ENCODE assay signal across 9 cellular contexts in the genomic region with DNA sequence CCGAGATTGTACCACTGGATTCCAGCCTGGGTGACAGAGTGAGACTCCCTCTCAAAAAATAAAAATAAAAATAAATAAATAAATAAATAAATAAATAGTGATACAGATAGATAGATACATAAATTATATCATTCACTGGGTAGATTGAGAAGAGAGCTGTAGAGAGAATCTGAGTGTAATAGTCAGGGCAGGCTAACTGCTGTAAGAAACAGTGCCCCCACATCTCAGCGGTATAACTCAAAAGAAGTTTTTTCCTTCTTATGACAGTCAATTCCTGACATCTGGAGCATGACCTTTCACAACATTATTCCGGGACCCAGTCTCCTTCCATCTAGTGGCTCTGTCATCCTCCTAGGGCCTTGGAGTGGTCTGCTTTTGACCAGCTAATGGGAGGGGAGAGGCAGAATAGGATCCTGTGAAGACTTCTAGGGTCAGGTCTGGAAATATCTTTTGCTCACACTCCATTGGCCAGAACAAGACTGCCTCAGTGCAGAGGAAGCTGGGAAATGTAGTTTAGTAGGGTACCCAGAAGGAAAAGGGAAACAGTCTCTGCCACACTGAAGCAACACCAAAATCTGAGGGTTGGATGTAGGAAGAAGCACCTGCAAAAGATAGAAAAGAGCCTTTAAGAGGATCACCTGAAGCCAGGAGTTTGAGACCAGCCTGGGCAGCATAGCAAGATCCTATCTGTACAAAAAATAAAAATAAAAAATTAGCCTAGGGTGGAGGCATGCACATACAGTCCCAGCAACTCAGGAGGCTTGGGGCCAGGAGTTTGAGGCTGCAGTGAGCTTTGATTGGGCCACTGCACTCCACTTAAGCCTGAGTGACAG. TPM values are rescaled to one million over a fixed set of nuclear protein-coding genes. Genes with fewer than 3 reads are reported as not detected.
DNase-seq lines count a peak whose midpoint lies in the region; ATAC-seq, FAIRE-seq and TF ChIP-seq lines count a peak whose summit lies in the region.
"Had no signal": no experiment of that assay in that cellular context is flagged by ENCODE, and none has a peak within 500 bp of the region (broad histone marks: within the 10 kb centered on the region; RNA-seq: fewer than 3 reads in every experiment).

No MANE protein-coding gene starts in this region.

- BruUV-seq in HepG2 (replicated peaks; lab: Mats Ljungman, UMichigan): no TSS peak

- peak; percentile 21 for DNase-seq in Daoy (ENCODE audit: low read depth)
- peak; percentile 67 for DNase-seq in Jurkat, Clone E6-1 (ENCODE audit: low read depth, low spot score)
- DNase-seq in WTC11 (ENCODE audit: low spot score): no peak
- peak; percentile 60 for DNase-seq in HepG2 (ENCODE audit: low spot score)
- no peak for DNase-seq in NCI-H1092 (lab: John Stamatoyannopoulos, UW)
- no peak for DNase-seq in amniotic stem cell (lab: John Stamatoyannopoulos, UW)
- no peak for DNase-seq in stimulated activated CD4-positive, alpha-beta T cell treated with anti-CD3 and anti-CD28 coated beads, Interleukin-4, amount 100 ng/mL, for 4 hours

- TF ChIP-seq CTCF in WTC11 (IDR thresholded peaks at IDR 0.05) (no peak), HepG2 (CRISPR knock-in tag; IDR thresholded peaks at IDR 0.05) (no peak; the same call in 1 of the 2 replicates)

- intact Hi-C loops in HepG2 (cut with micrococcal nuclease; ENCODE audit: unreplicated experiment): no loop called here

- 35% methylated on average over 3 of the region's 3 CpGs for WGBS in HepG2 (ENCODE audit: low lambda C conversion rate)

- H3K4me2 ChIP-seq in HepG2 (ENCODE audit: low read depth, low read length): peak overlapping the region; percentile 30

- no peaks in the 10 kb centered on the region for H3K9me3 Mint-ChIP-seq in WTC11

- H2AFZ ChIP-seq in HepG2 (ENCODE audit: low read length): no peak overlapping the region

- H3K27me3 ChIP-seq in HepG2 (ENCODE audit: control insufficient read depth in 1 of 2, insufficient read depth in 2 of 2, low read length in 2 of 2): no peaks in the 10 kb centered on the region; a peak in 1 of 5 replicates

- POLR2A ChIA-PET in WTC11 (lab: Charles Lee) (interaction anchor here (0.7 to 1.7 kb wide), 3 partner anchors 9 to 38 kb away, joined by 3 to 8 read pairs (median 7); no protein-coding TSS in a partner anchor), HepG2 (lab: Yijun Ruan, JAX) (interaction anchor here (0.8 to 1.7 kb wide), 3 partner anchors 9 to 12 kb away, joined by 3 to 8 read pairs (median 3); no protein-coding TSS in a partner anchor)

- ATAC-seq in WTC11 (peak; percentile 63), HepG2 (peak; percentile 49), GM18517 (IDR thresholded peaks at IDR 0.05; ENCODE audit: unreplicated experiment) (no peak)

- H3K4me1 Mint-ChIP-seq in WTC11: peaks cover 34% of the 10 kb centered on the region

- no peak overlapping the region for H3K4me3 Mint-ChIP-seq in WTC11

- H3K9me3 ChIP-seq in HepG2 (ENCODE audit: low read length): no peaks in the 10 kb centered on the region

- TF ChIP-seq RAD21 in HepG2 (CRISPR knock-in tag; IDR thresholded peaks at IDR 0.05): 0 out of 2 replicates have a peak, but pooled peaks have one; percentile 13

- H3K4me1 ChIP-seq in HepG2 (ENCODE audit: insufficient read depth, low read length): peaks cover 58% of the 10 kb centered on the region

- H3K27ac Mint-ChIP-seq in WTC11: peak overlapping the region; percentile 22; the same call in 1 of the 2 replicates

- peaks cover 3% of the 10 kb centered on the region for H3K36me3 Mint-ChIP-seq in WTC11

- peaks cover 0 to 3% of the 10 kb centered on the region in 2 experiments; a peak in 2 of 5 replicates for H3K36me3 ChIP-seq in HepG2 (replicated peaks in 1 of 2; ENCODE audit: control insufficient read depth in 1 of 2, insufficient read depth in 2 of 2, low read length in 2 of 2)

- H3K27ac ChIP-seq in HepG2 (ENCODE audit: extremely low read length, insufficient read depth, low read length): no peak overlapping the region

- peak; percentile 78 for FAIRE-seq in HepG2 (lab: Jason Lieb, UNC)
- FAIRE-seq: endometrium had no signal

- peaks cover 15% of the 10 kb centered on the region for H3K79me2 ChIP-seq in HepG2 (ENCODE audit: insufficient read depth, low read length)

- no peaks in the 10 kb centered on the region for H4K20me1 ChIP-seq in HepG2 (ENCODE audit: insufficient read depth, low read length)

- no peaks in the 10 kb centered on the region for H3K27me3 Mint-ChIP-seq in WTC11 (ENCODE audit: low read depth)

- H3K9ac ChIP-seq in HepG2 (ENCODE audit: insufficient read depth, low read depth, low read length): no peak overlapping the region

- TF ChIP-seq EP300 in HepG2 (IDR thresholded peaks at IDR 0.05; ENCODE audit: low read depth in 2 of 2, low read length in 2 of 2) (no peak), HepG2 (CRISPR knock-in tag; IDR thresholded peaks at IDR 0.05; ENCODE audit: borderline replicate concordance) (no peak)

- CTCF ChIA-PET in WTC11 (lab: Charles Lee) (interaction anchor here (0.6 to 2.5 kb wide), 7 partner anchors 9 to 347 kb away, joined by 3 to 11 read pairs (median 4); no protein-coding TSS in a partner anchor), HepG2 (lab: Yijun Ruan, JAX; ENCODE audit: low intra/inter-chr PET ratio, low total read pairs) (no interaction called here)

- H3K4me3 ChIP-seq in Jurkat, Clone E6-1 (ENCODE audit: low read length): no peak overlapping the region
- H3K4me3 ChIP-seq in HepG2 (replicated peaks in 1 of 3; ENCODE audit: insufficient read depth in 1 of 3, low read depth in 2 of 3, low read length in 3 of 3): no peak overlapping the region

- no peak for TF ChIP-seq POLR2A in HepG2 (IDR thresholded peaks at IDR 0.05; ENCODE audit: insufficient read depth in 1 of 2, low read depth in 2 of 2, low read length in 2 of 2)

- in situ Hi-C loops in HepG2 (cut with HindIII; ENCODE audit: extremely low pct_ligation_motif_present, low pct_unique_long_range_greater_than_20kb): no loop called here

TF ChIP-seq in WTC11, 78 proteins besides CTCF, POLR2A, EP300 and RAD21 (continues in another document):
- TF ChIP-seq ZNF263 (CRISPR knock-in tag; IDR thresholded peaks at IDR 0.05; ENCODE audit: low read depth): no peak

TF ChIP-seq in HepG2, 621 proteins besides CTCF, POLR2A, EP300 and RAD21 (continues in another document):
- no peak for TF ChIP-seq KLF13 (CRISPR knock-in tag; IDR thresholded peaks at IDR 0.05)

RNA-seq across cellular contexts. Expression of a gene that starts 3.0 kb away (rescaled TPM):
- 0.11 TPM in 1 of 2 replicates, not detected in the other for total RNA-seq in Daoy (2014; rRNA removed; shearing (Covaris generic))
- polyA plus RNA-seq in Jurkat, Clone E6-1 (2012; ENCODE audit: insufficient read depth, insufficient read length): 39.9 TPM
- total RNA-seq in WTC11 (2021): 138 to 187 TPM (median 182 TPM) in 3 replicates
- 218 and 244 TPM in 2 replicates for total RNA-seq in HepG2 (2016; rRNA removed; fragmentation: Illumina TruSeq; extraction: Trizol)
- total RNA-seq in HepG2 (2016; cell fraction: cytosol; rRNA removed; fragmentation: Illumina TruSeq; extraction: Trizol; ENCODE audit: low read depth): 87.1 and 92.9 TPM in 2 replicates
- 223 and 253 TPM in 2 replicates for total RNA-seq in HepG2 (2016; cell fraction: insoluble cytoplasmic fraction; rRNA removed; fragmentation: Illumina TruSeq; extraction: Trizol)
- total RNA-seq in HepG2 (2016; cell fraction: membrane; rRNA removed; fragmentation: Illumina TruSeq; extraction: Trizol): 152 and 159 TPM in 2 replicates
- total RNA-seq in HepG2 (2016; cell fraction: nucleus; rRNA removed; fragmentation: Illumina TruSeq; extraction: Trizol): 99.3 and 115 TPM in 2 replicates
- polyA plus RNA-seq in HepG2 (2011; rRNA removed): 130 and 137 TPM in 2 replicates
- polyA plus RNA-seq in HepG2 (2011; cell fraction: cytosol; rRNA removed): 103 and 170 TPM in 2 replicates
- 80.0 and 88.2 TPM in 2 replicates for polyA plus RNA-seq in HepG2 (2011; cell fraction: nucleus; rRNA removed)
- polyA plus RNA-seq in HepG2 (2012): 123 and 130 TPM in 2 replicates
- polyA plus RNA-seq in HepG2 (2016; cell fraction: cytosol; fragmentation: Illumina TruSeq; extraction: Trizol; ENCODE audit: low read depth): 105 and 118 TPM in 2 replicates
- 245 and 255 TPM in 2 replicates for polyA plus RNA-seq in HepG2 (2016; cell fraction: insoluble cytoplasmic fraction; fragmentation: Illumina TruSeq; extraction: Trizol; ENCODE audit: low read depth)
- 133 and 135 TPM in 2 replicates for polyA plus RNA-seq in HepG2 (2016; cell fraction: membrane; fragmentation: Illumina TruSeq; extraction: Trizol; ENCODE audit: low read depth)
- polyA plus RNA-seq in HepG2 (2016; cell fraction: nucleus; fragmentation: Illumina TruSeq; extraction: Trizol; ENCODE audit: insufficient read depth, low read depth): 215 and 218 TPM in 2 replicates
- 1.2 and 248 TPM in 2 replicates for polyA minus RNA-seq in HepG2 (2011; rRNA and poly(A)+ RNA removed; ENCODE audit: low replicate concordance)
- 160 and 171 TPM in 2 replicates for polyA minus RNA-seq in HepG2 (2011; cell fraction: cytosol; rRNA and poly(A)+ RNA removed)
- 30.1 and 34.9 TPM in 2 replicates for polyA minus RNA-seq in HepG2 (2011; cell fraction: nucleus; rRNA and poly(A)+ RNA removed)

RNA-seq across cellular contexts. Expression of a gene that starts 13.0 kb away (rescaled TPM):
- total RNA-seq in Daoy (2014; rRNA removed; shearing (Covaris generic)): 0.40 and 0.89 TPM in 2 replicates
- 65.0 TPM for polyA plus RNA-seq in Jurkat, Clone E6-1 (2012; ENCODE audit: insufficient read depth, insufficient read length)
- total RNA-seq in WTC11 (2021) (2.3 to 2.4 TPM (median 2.3 TPM) in 3 replicates), HepG2 (2016; rRNA removed; fragmentation: Illumina TruSeq; extraction: Trizol) (0.22 and 0.38 TPM in 2 replicates)
- 0.10 TPM in 1 of 2 replicates, not detected in the other for total RNA-seq in HepG2 (2016; cell fraction: cytosol; rRNA removed; fragmentation: Illumina TruSeq; extraction: Trizol; ENCODE audit: low read depth)
- 0.10 and 0.35 TPM in 2 replicates for total RNA-seq in HepG2 (2016; cell fraction: insoluble cytoplasmic fraction; rRNA removed; fragmentation: Illumina TruSeq; extraction: Trizol)
- total RNA-seq in HepG2 (2016; cell fraction: membrane; rRNA removed; fragmentation: Illumina TruSeq; extraction: Trizol): 0.06 TPM in 1 of 2 replicates, not detected in the other
- total RNA-seq in HepG2 (2016; cell fraction: nucleus; rRNA removed; fragmentation: Illumina TruSeq; extraction: Trizol): 0.28 and 0.34 TPM in 2 replicates
- 1.6 and 3.8 TPM in 2 replicates for polyA plus RNA-seq in HepG2 (2011; rRNA removed)
- 0.94 and 1.1 TPM in 2 replicates for polyA plus RNA-seq in HepG2 (2011; cell fraction: cytosol; rRNA removed)
- 1.1 and 2.5 TPM in 2 replicates for polyA plus RNA-seq in HepG2 (2011; cell fraction: nucleus; rRNA removed)
- polyA plus RNA-seq in HepG2 (2012): 2.4 and 2.5 TPM in 2 replicates
- polyA plus RNA-seq in HepG2 (2016; cell fraction: cytosol; fragmentation: Illumina TruSeq; extraction: Trizol; ENCODE audit: low read depth): 0.07 and 0.09 TPM in 2 replicates
- 0.25 and 0.39 TPM in 2 replicates for polyA plus RNA-seq in HepG2 (2016; cell fraction: insoluble cytoplasmic fraction; fragmentation: Illumina TruSeq; extraction: Trizol; ENCODE audit: low read depth)
- polyA plus RNA-seq in HepG2 (2016; cell fraction: membrane; fragmentation: Illumina TruSeq; extraction: Trizol; ENCODE audit: low read depth): 0.13 and 0.23 TPM in 2 replicates
- 0.44 and 1.1 TPM in 2 replicates for polyA plus RNA-seq in HepG2 (2016; cell fraction: nucleus; fragmentation: Illumina TruSeq; extraction: Trizol; ENCODE audit: insufficient read depth, low read depth)
- 1.7 and 5.3 TPM in 2 replicates for polyA minus RNA-seq in HepG2 (2011; rRNA and poly(A)+ RNA removed; ENCODE audit: low replicate concordance)
- polyA minus RNA-seq in HepG2 (2011; cell fraction: cytosol; rRNA and poly(A)+ RNA removed): 0.79 and 1.7 TPM in 2 replicates
- 0.52 and 1.4 TPM in 2 replicates for polyA minus RNA-seq in HepG2 (2011; cell fraction: nucleus; rRNA and poly(A)+ RNA removed)

Comparison
In these comparisons a context has a peak if more than half of its experiments do, and no peak if none do; other contexts are left out.
1. DNase-seq: peak in Daoy (single experiment), Jurkat, Clone E6-1 (single experiment) and HepG2 (single experiment); none in WTC11 (single experiment), NCI-H1092 (single experiment), amniotic stem cell (single experiment) and stimulated activated CD4-positive, alpha-beta T cell treated with anti-CD3 and anti-CD28 coated beads, Interleukin-4, amount 100 ng/mL, for 4 hours (0 of 2).
2. RNA of a gene that starts 3.0 kb away (total RNA-seq): 87.1 to 253 TPM in HepG2 and 138 to 187 TPM in WTC11; 0.11 TPM in Daoy; every median in the first group is over 10 times any median in the second.